In genomic region chr7:86339051-86339450, GRCh38 we compare ENCODE assay signal across 1 cellular context.
TF ChIP-seq lines count a peak whose summit lies in the region.

No MANE protein-coding gene starts in this region.

TF ChIP-seq in WTC11, 78 proteins besides CTCF, POLR2A, EP300 and RAD21:
- no peak for TF ChIP-seq MXD4 (CRISPR knock-in tag; IDR thresholded peaks at IDR 0.05; ENCODE audit: borderline replicate concordance)
- no peak for TF ChIP-seq IRF2 (CRISPR knock-in tag; IDR thresholded peaks at IDR 0.05; ENCODE audit: borderline replicate concordance, low read depth)
- TF ChIP-seq AFF4 (CRISPR knock-in tag; IDR thresholded peaks at IDR 0.05; ENCODE audit: borderline replicate concordance) = no peak
- TF ChIP-seq E2F4 (CRISPR knock-in tag; IDR thresholded peaks at IDR 0.05; ENCODE audit: borderline replicate concordance, low read depth) = no peak
- no peak for TF ChIP-seq RORB (CRISPR knock-in tag; IDR thresholded peaks at IDR 0.05)
- TF ChIP-seq OVOL2 (CRISPR knock-in tag; IDR thresholded peaks at IDR 0.05; ENCODE audit: borderline replicate concordance) = no peak
- no peak for TF ChIP-seq MLX (CRISPR knock-in tag; IDR thresholded peaks at IDR 0.05)
- TF ChIP-seq NFE2L1 (CRISPR knock-in tag; IDR thresholded peaks at IDR 0.05) = no peak
- no peak for TF ChIP-seq ZNF121 (CRISPR knock-in tag; IDR thresholded peaks at IDR 0.05)
- TF ChIP-seq SMAD3 (CRISPR knock-in tag; IDR thresholded peaks at IDR 0.05; ENCODE audit: borderline replicate concordance) = no peak
TF ChIP-seq in WTC11: peak in this region for 0.
